18 cellular contexts compared by ENCODE assay signal in genomic region chr11:19913893-19914249, GRCh38.
"Had no signal": no experiment of that assay in that cellular context is flagged by ENCODE, and none has a peak within 500 bp of the region (broad histone marks: within the 10 kb centered on the region; RNA-seq: fewer than 3 reads in every experiment).

No MANE protein-coding gene starts in this region.

- H3K27ac ChIP-seq: adrenal gland, colonic mucosa, epithelial cell of prostate, WERI-Rb-1 had no signal

- DNase-seq: activated CD4-positive, alpha-beta T cell treated with anti-CD3 and anti-CD28 coated beads for 36 hours; activated CD4-positive, alpha-beta T cell treated with anti-CD3 and anti-CD28 coated beads, Interleukin-2, amount 50 U/mL, for 48 hours; activated gamma-delta T cell treated with Interleukin-2 at 50 U/mL for 16 hours; activated T-cell treated with anti-CD3 and anti-CD28 coated beads for 4 hours; colonic mucosa; endodermal cell; foreskin fibroblast; mammary epithelial cell; midbrain; nephron progenitor cell; occipital lobe; stimulated activated CD4-positive, alpha-beta T cell treated with anti-CD3 and anti-CD28 coated beads, Interleukin-4, amount 100 ng/mL, for 1 hour; stimulated activated naive CD8-positive, alpha-beta T cell treated with anti-CD3 and anti-CD28 coated beads, Interleukin-15, amount 100 ng/mL, for 72 hours; WERI-Rb-1 had no signal

- H3K4me1 ChIP-seq: colonic mucosa had no signal

- H3K9me3 ChIP-seq: adrenal gland, colonic mucosa had no signal

- H3K36me3 Mint-ChIP-seq: activated naive CD4-positive, alpha-beta T cell treated with anti-CD3 and anti-CD28 coated beads, Interleukin-2, amount 50 U/mL, for 72 hours had no signal

- H3K9me3 Mint-ChIP-seq: activated naive CD4-positive, alpha-beta T cell treated with anti-CD3 and anti-CD28 coated beads, Interleukin-2, amount 50 U/mL, for 72 hours; activated T-helper 1 cell treated with anti-CD3 and anti-CD28 coated beads, Interleukin-12 subunit alpha, Interleukin-12 subunit beta, Interleukin-2, Interleukin-4 antibody, amounts not matched to agents 30 ng/mL and 10 ng/mL and 1 ng/mL, durations not matched to agents 14 hours and 24 hours and 36 hours; endodermal cell; nephron progenitor cell; stimulated activated naive CD8-positive, alpha-beta T cell treated with anti-CD3 and anti-CD28 coated beads, Interleukin-15, amount 100 ng/mL, for 72 hours had no signal

- H3K4me1 Mint-ChIP-seq: activated CD4-positive, alpha-beta T cell treated with anti-CD3 and anti-CD28 coated beads for 36 hours; stimulated activated naive CD8-positive, alpha-beta T cell treated with anti-CD3 and anti-CD28 coated beads, Interleukin-15, amount 100 ng/mL, for 72 hours had no signal

- H3K36me3 ChIP-seq: adrenal gland, colonic mucosa, WERI-Rb-1 had no signal

- H3K27me3 ChIP-seq: adrenal gland, colonic mucosa had no signal

- H3K27ac Mint-ChIP-seq: activated CD4-positive, alpha-beta T cell treated with anti-CD3 and anti-CD28 coated beads for 36 hours; activated naive CD4-positive, alpha-beta T cell treated with anti-CD3 and anti-CD28 coated beads, Interleukin-2, amount 50 U/mL, for 72 hours; activated T-helper 1 cell treated with anti-CD3 and anti-CD28 coated beads, Interleukin-12 subunit alpha, Interleukin-12 subunit beta, Interleukin-2, Interleukin-4 antibody, amounts not matched to agents 30 ng/mL and 10 ng/mL and 1 ng/mL, durations not matched to agents 14 hours and 24 hours and 36 hours; endodermal cell; stimulated activated naive CD8-positive, alpha-beta T cell treated with anti-CD3 and anti-CD28 coated beads, Interleukin-15, amount 100 ng/mL, for 72 hours had no signal

- H3K4me3 ChIP-seq: adrenal gland, colonic mucosa had no signal

- H3K4me3 Mint-ChIP-seq: activated CD4-positive, alpha-beta T cell treated with anti-CD3 and anti-CD28 coated beads for 36 hours; activated T-helper 1 cell treated with anti-CD3 and anti-CD28 coated beads, Interleukin-12 subunit alpha, Interleukin-12 subunit beta, Interleukin-2, Interleukin-4 antibody, amounts not matched to agents 30 ng/mL and 10 ng/mL and 1 ng/mL, durations not matched to agents 14 hours and 24 hours and 36 hours; endodermal cell; nephron progenitor cell; stimulated activated naive CD8-positive, alpha-beta T cell treated with anti-CD3 and anti-CD28 coated beads, Interleukin-15, amount 100 ng/mL, for 72 hours had no signal
